ENCODE assay signal across 7 cellular contexts in genomic region chr5:37249820-37250175, GRCh38. TPM values are rescaled to one million over a fixed set of nuclear protein-coding genes. Genes with fewer than 3 reads are reported as not detected.
DNase-seq lines count a peak whose midpoint lies in the region; ATAC-seq and TF ChIP-seq lines count a peak whose summit lies in the region.

No MANE protein-coding gene starts in this region.

- peaks cover 14% of the 10 kb centered on the region for H3K4me1 ChIP-seq in HEK293 (ENCODE audit: control insufficient read depth, insufficient read depth, low read length)
- H3K4me1 ChIP-seq in iPS-15b (ENCODE audit: control insufficient read depth, insufficient read depth, low read length), result peaks cover 3% of the 10 kb centered on the region
- peaks cover 8 to 43% (median 27%) of the 10 kb centered on the region in 6 donors for H3K4me1 ChIP-seq in spleen

- no peak for ATAC-seq in activated T-helper 17 cell treated with anti-CD3 and anti-CD28 coated beads, Interleukin-2, amount 50 U/mL, for 72 hours (replicated peaks)
- ATAC-seq in HG02885 (IDR thresholded peaks at IDR 0.05; ENCODE audit: poor library complexity, unreplicated experiment) (no peak), GM19328 (IDR thresholded peaks at IDR 0.05; ENCODE audit: unreplicated experiment) (no peak), GM21360 (IDR thresholded peaks at IDR 0.05; ENCODE audit: unreplicated experiment) (no peak)

- peak overlapping the region; percentile 86 for H3K4me3 Mint-ChIP-seq in activated T-helper 17 cell treated with anti-CD3 and anti-CD28 coated beads, Interleukin-2, amount 50 U/mL, for 72 hours

- WGBS in spleen, 5 donors, result 72 to 84% (median 77%) methylated on average over 10 of the region's 10 CpGs

- H3K36me3 Mint-ChIP-seq in activated T-helper 17 cell treated with anti-CD3 and anti-CD28 coated beads, Interleukin-2, amount 50 U/mL, for 72 hours (ENCODE audit: low read depth), result no peaks in the 10 kb centered on the region

- H3K4me1 Mint-ChIP-seq in activated T-helper 17 cell treated with anti-CD3 and anti-CD28 coated beads, Interleukin-2, amount 50 U/mL, for 72 hours, result peaks cover 10% of the 10 kb centered on the region

- TF ChIP-seq POLR2A in spleen (IDR thresholded peaks at IDR 0.05), result no peak

- no peaks in the 10 kb centered on the region for H3K27me3 Mint-ChIP-seq in activated T-helper 17 cell treated with anti-CD3 and anti-CD28 coated beads, Interleukin-2, amount 50 U/mL, for 72 hours

- H3K27ac Mint-ChIP-seq in activated T-helper 17 cell treated with anti-CD3 and anti-CD28 coated beads, Interleukin-2, amount 50 U/mL, for 72 hours, result peak overlapping the region; percentile 92

- no peaks in the 10 kb centered on the region for H3K27me3 ChIP-seq in iPS-15b (ENCODE audit: control insufficient read depth, insufficient read depth, low read length)
- H3K27me3 ChIP-seq in spleen (replicated peaks in 1 of 7), result no peaks in the 10 kb centered on the region

- peak overlapping the region; percentile 9 for H3K9ac ChIP-seq in iPS-15b (ENCODE audit: low read depth, low read length)

- CTCF ChIA-PET in HEK293 (lab: Yijun Ruan, JAX), result interaction anchor here (0.6 kb wide), 1 partner anchor 989 kb away, joined by 3 read pairs; no protein-coding TSS in a partner anchor

- H3K27ac ChIP-seq in HEK293 (ENCODE audit: extremely low read depth, low read depth, low read length) (peak overlapping the region; percentile 99), spleen (peak overlapping the region; percentile 77 to 93 (median 85))

- intact Hi-C loops in spleen (cut with DNase I; ENCODE audit: low total_unique reads), result no loop called here

- DNase-seq in spleen, result no peak

- no peaks in the 10 kb centered on the region for H3K9me3 ChIP-seq in HEK293 (ENCODE audit: control insufficient read depth, insufficient read depth, low read depth, low read length)
- no peaks in the 10 kb centered on the region for H3K9me3 ChIP-seq in iPS-15b (ENCODE audit: control insufficient read depth, insufficient read depth, low read length)
- peaks cover 0 to 13% (median 9%) of the 10 kb centered on the region in 8 donors for H3K9me3 ChIP-seq in spleen

- H3K4me3 ChIP-seq in HEK293 (ENCODE audit: low read depth, low read length) (peak overlapping the region; percentile 58), iPS-15b (ENCODE audit: low read depth, low read length) (peak overlapping the region; percentile 60), spleen (peak overlapping the region; percentile 59 to 92 (median 69))

- no peaks in the 10 kb centered on the region for H3K9me3 Mint-ChIP-seq in activated T-helper 17 cell treated with anti-CD3 and anti-CD28 coated beads, Interleukin-2, amount 50 U/mL, for 72 hours

- H3K36me3 ChIP-seq in HEK293 (ENCODE audit: control insufficient read depth in 2 of 2, insufficient read depth in 1 of 2, low read length in 2 of 2), result peaks cover 0 to 5% of the 10 kb centered on the region in 2 experiments; a peak in 1 of 3 replicates
- no peaks in the 10 kb centered on the region for H3K36me3 ChIP-seq in iPS-15b (ENCODE audit: control insufficient read depth, insufficient read depth, low read length)
- H3K36me3 ChIP-seq in spleen, result no peaks in the 10 kb centered on the region

- TF ChIP-seq CTCF in HEK293 (tag by site-specific recombination; IDR thresholded peaks at IDR 0.05) (no peak), spleen (IDR thresholded peaks at IDR 0.05 in 8 of 11, conservative IDR thresholded peaks at IDR 0.05 in 3 of 11) (no peak)

- POLR2A ChIA-PET in HEK293 (lab: Yijun Ruan, JAX), result interaction anchor here (1.2 to 2.3 kb wide), 5 partner anchors 10 to 121 kb away, joined by 3 to 17 read pairs (median 7); partner anchors contain the start of gene NUP155

TF ChIP-seq in HEK293, 187 proteins besides CTCF, POLR2A, EP300 and RAD21:
- TF ChIP-seq ZBTB48 (tag by site-specific recombination; IDR thresholded peaks at IDR 0.05), result 0 out of 2 replicates have a peak, but pooled peaks have one; percentile 6
- no peak for TF ChIP-seq ZNF571 (tag by site-specific recombination; IDR thresholded peaks at IDR 0.05)
- TF ChIP-seq RBAK (tag by site-specific recombination; IDR thresholded peaks at IDR 0.05), result no peak
- no peak for TF ChIP-seq HOXD13 (CRISPR knock-in tag; IDR thresholded peaks at IDR 0.05; ENCODE audit: borderline replicate concordance)
- no peak for TF ChIP-seq ZBTB21 (tag by site-specific recombination; IDR thresholded peaks at IDR 0.05)

RNA-seq across cellular contexts. Expression of gene CPLANE1, which starts 0.6 kb away (rescaled TPM):
- total RNA-seq in activated T-helper 17 cell treated with anti-CD3 and anti-CD28 coated beads, Interleukin-2, amount 50 U/mL, for 72 hours, result 1 to 10 TPM; 5.8 to 9.0 TPM
- 10 to 100 TPM; 13.9 to 31.7 (median 22.6) TPM for total RNA-seq in spleen
- polyA plus RNA-seq in spleen, result 1 to 10 TPM; 1.2 to 2.0 (median 1.6) TPM
